8 cellular contexts compared by ENCODE assay signal in genomic region chr10:14560274-14560673, GRCh38.
A peak's percentile ranks its signal among the peaks of the same experiment; 100 is the strongest.
DNase-seq lines count a peak whose midpoint lies in the region; ATAC-seq and TF ChIP-seq lines count a peak whose summit lies in the region.
"Had no signal": no experiment of that assay in that cellular context is flagged by ENCODE, and none has a peak within 500 bp of the region (broad histone marks: within the 10 kb centered on the region; RNA-seq: fewer than 3 reads in every experiment).

No MANE protein-coding gene starts in this region.

- TF ChIP-seq CTCF in HEK293 (tag by site-specific recombination; IDR thresholded peaks at IDR 0.05) (no peak), mammary epithelial cell (conservative IDR thresholded peaks at IDR 0.05 in 1 of 2, IDR thresholded peaks at IDR 0.05 in 1 of 2; ENCODE audit: extremely low read depth in 1 of 2, insufficient read depth in 1 of 2, low read depth in 1 of 2, low read length in 2 of 2) (peak; percentile 3 to 35), neural cell (IDR thresholded peaks at IDR 0.05; ENCODE audit: poor library complexity, severe bottlenecking) (peak; percentile 24)

- no TSS peak for BruUV-seq in mammary epithelial cell (replicated peaks; lab: Mats Ljungman, UMichigan)

- ATAC-seq in GM21576 (IDR thresholded peaks at IDR 0.05; ENCODE audit: unreplicated experiment) (no peak), GM18907 (IDR thresholded peaks at IDR 0.05; ENCODE audit: unreplicated experiment) (no peak)

- H3K9me3 ChIP-seq in HEK293 (ENCODE audit: control insufficient read depth, insufficient read depth, low read depth, low read length) (no peaks in the 10 kb centered on the region), mammary epithelial cell (replicated peaks; ENCODE audit: insufficient read depth, low read length) (no peaks in the 10 kb centered on the region), neural cell (ENCODE audit: low read length) (no peaks in the 10 kb centered on the region)

- in situ Hi-C loops in mammary epithelial cell (cut with MboI; ENCODE audit: low sequenced_read_pairs in 2 of 2) = no loop called here

- H3K4me1 ChIP-seq in HEK293 (ENCODE audit: control insufficient read depth, insufficient read depth, low read length) (peaks cover 6% of the 10 kb centered on the region), mammary epithelial cell (ENCODE audit: insufficient read depth, low read length) (no peaks in the 10 kb centered on the region)

- H3K9me2 ChIP-seq in neural cell (ENCODE audit: insufficient read depth, low read length) = no peaks in the 10 kb centered on the region

- H4K20me1 ChIP-seq in mammary epithelial cell (ENCODE audit: insufficient read depth, low read length) (no peaks in the 10 kb centered on the region), neural cell (ENCODE audit: insufficient read depth) (no peaks in the 10 kb centered on the region)

- dilution Hi-C loops in mammary epithelial cell (cut with HindIII; ENCODE audit: low sequenced_read_pairs) = no loop called here

- H3K4me2 ChIP-seq in mammary epithelial cell (ENCODE audit: insufficient read depth, low read depth, low read length) (no peak overlapping the region), neural cell (ENCODE audit: low read length) (no peak overlapping the region)

- H3K36me3 ChIP-seq in HEK293 (ENCODE audit: control insufficient read depth in 2 of 2, insufficient read depth in 1 of 2, low read length in 2 of 2) (no peaks in the 10 kb centered on the region), mammary epithelial cell (ENCODE audit: insufficient read depth, low read length) (no peaks in the 10 kb centered on the region), neural cell (ENCODE audit: insufficient read depth, low read length) (no peaks in the 10 kb centered on the region)

- H3K9ac ChIP-seq in mammary epithelial cell (ENCODE audit: insufficient read depth, low read length) = no peak overlapping the region
- H3K9ac ChIP-seq in neural cell (ENCODE audit: low read length) = no peak overlapping the region

- POLR2A ChIA-PET in HEK293 (lab: Yijun Ruan, JAX) = no interaction called here

- WGBS in mammary epithelial cell (ENCODE audit: low coverage, missing lambda C conversion rate) = 51% methylated on average over 9 of the region's 9 CpGs

- no peak for TF ChIP-seq EP300 in neural cell (conservative IDR thresholded peaks at IDR 0.05; ENCODE audit: poor library complexity, severe bottlenecking)

- CTCF ChIA-PET in HEK293 (lab: Yijun Ruan, JAX) = interaction anchor here (1.1 to 1.3 kb wide), 2 partner anchors 61 to 263 kb away, joined by 3 read pairs; no protein-coding TSS in a partner anchor
- CTCF ChIA-PET in mammary epithelial cell (lab: Charles Lee; ENCODE audit: low non-redundant PET) = interaction anchor here (0.6 kb wide), 1 partner anchor 885 kb away, joined by 3 read pairs; no protein-coding TSS in a partner anchor

- H2AFZ ChIP-seq in mammary epithelial cell (ENCODE audit: low read depth, low read length) (no peak overlapping the region), neural cell (ENCODE audit: low read depth, low read length) (no peak overlapping the region)

- H3K27ac ChIP-seq in HEK293 (ENCODE audit: extremely low read depth, low read depth, low read length) (no peak overlapping the region), mammary epithelial cell (ENCODE audit: insufficient read depth, low read depth, low read length) (no peak overlapping the region), neural cell (ENCODE audit: low read length) (no peak overlapping the region)
- H3K27ac ChIP-seq: SK-N-MC had no signal

- peaks cover 5% of the 10 kb centered on the region for H3K79me2 ChIP-seq in mammary epithelial cell (ENCODE audit: insufficient read depth, low read length)
- peaks cover 68% of the 10 kb centered on the region for H3K79me2 ChIP-seq in neural cell (replicated peaks; ENCODE audit: insufficient read depth, low read length)

- H3F3A ChIP-seq in neural cell (ENCODE audit: insufficient read depth, low read length, poor library complexity, severe bottlenecking) = no peaks in the 10 kb centered on the region

- DNase-seq in SW480 (ENCODE audit: low spot score) (peak; percentile 64), mammary epithelial cell (peak; percentile 94), D341Med (ENCODE audit: low spot score) (no peak)

- no peak overlapping the region for H3K4me3 ChIP-seq in HEK293 (ENCODE audit: low read depth, low read length)
- no peak overlapping the region for H3K4me3 ChIP-seq in mammary epithelial cell (replicated peaks in 1 of 3; ENCODE audit: insufficient read depth in 1 of 3, low read depth in 2 of 3, low read length in 3 of 3)
- H3K4me3 ChIP-seq in neural cell (ENCODE audit: low read length) = no peak overlapping the region
- H3K4me3 ChIP-seq: SK-N-MC had no signal

- no peak for TF ChIP-seq RAD21 in neural cell (conservative IDR thresholded peaks at IDR 0.05)

- H3K27me3 ChIP-seq in mammary epithelial cell (ENCODE audit: insufficient read depth, low read length) (no peaks in the 10 kb centered on the region), neural cell (ENCODE audit: insufficient read depth, low read depth, low read length) (no peaks in the 10 kb centered on the region)

- intact Hi-C loops in mammary epithelial cell (cut with micrococcal nuclease) = loop anchor here (5.0 kb wide), 1 partner anchor 92 kb away; no protein-coding TSS in a partner anchor

TF ChIP-seq in HEK293, 187 proteins besides CTCF, POLR2A, EP300 and RAD21 (continues in another document):
- TF ChIP-seq GLI2 (tag by site-specific recombination; IDR thresholded peaks at IDR 0.05; ENCODE audit: borderline replicate concordance, low read depth) (no peak), ZNF132 (tag by site-specific recombination; IDR thresholded peaks at IDR 0.05; ENCODE audit: borderline replicate concordance) (no peak)

TF ChIP-seq in neural cell, 6 proteins besides CTCF, POLR2A, EP300 and RAD21:
- TF ChIP-seq SMC3 (conservative IDR thresholded peaks at IDR 0.05; ENCODE audit: poor library complexity) (no peak), MXI1 (conservative IDR thresholded peaks at IDR 0.05; ENCODE audit: poor library complexity, severe bottlenecking) (no peak), REST (IDR thresholded peaks at IDR 0.05; ENCODE audit: borderline replicate concordance) (no peak), TAF1 (IDR thresholded peaks at IDR 0.05; ENCODE audit: low read depth) (no peak)
